ENCODE assay signal across 7 cellular contexts in the genomic region with DNA sequence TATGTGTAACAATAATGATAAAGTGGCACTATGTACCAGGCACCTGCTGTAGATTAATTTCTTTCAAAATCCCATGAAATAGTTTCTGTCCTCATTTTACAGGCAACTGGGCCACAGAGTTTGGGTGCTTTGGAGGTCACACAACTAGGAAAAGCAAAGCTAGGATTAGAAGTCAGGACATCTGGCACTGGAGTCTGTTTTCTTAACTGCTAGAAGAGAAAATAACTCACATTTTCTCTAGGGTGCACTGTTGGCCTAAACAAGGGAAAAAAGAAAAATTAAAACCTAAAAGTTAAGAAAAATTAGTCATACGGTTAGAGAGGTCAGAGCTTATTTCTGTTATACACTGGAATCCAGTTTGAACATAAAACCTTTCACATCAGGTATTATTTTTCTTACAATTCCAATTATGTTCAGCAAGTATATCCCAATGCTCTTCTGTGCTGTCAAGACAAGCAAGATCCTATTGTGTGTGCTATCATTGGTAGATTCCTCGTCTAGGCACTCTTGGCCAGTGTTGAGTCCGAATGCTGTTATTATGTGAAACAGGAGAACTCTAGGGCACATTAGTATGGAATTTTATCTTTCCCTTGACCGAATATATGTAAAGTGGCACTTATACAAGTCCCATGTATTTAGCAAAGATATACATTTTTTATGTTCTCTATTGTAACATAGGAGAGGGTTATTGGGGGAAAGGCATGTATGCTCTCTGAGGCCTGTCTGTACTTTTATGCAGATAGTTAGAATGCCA. TPM values are rescaled to one million over a fixed set of nuclear protein-coding genes. Genes with fewer than 3 reads are reported as not detected.
DNase-seq lines count a peak whose midpoint lies in the region; ATAC-seq and TF ChIP-seq lines count a peak whose summit lies in the region.

No MANE protein-coding gene starts in this region.

- H3K36me3 Mint-ChIP-seq in nephron progenitor cell (ENCODE audit: low read depth) = peaks cover 42% of the 10 kb centered on the region

- H3K9me3 Mint-ChIP-seq in nephron progenitor cell = no peaks in the 10 kb centered on the region

- peak; percentile 19 for DNase-seq in G401 (ENCODE audit: low spot score)
- peak; percentile 42 for DNase-seq in LHCN-M2 (ENCODE audit: low read depth)
- peak; percentile 20 for DNase-seq in astrocyte of the spinal cord (ENCODE audit: low read depth, low spot score)
- DNase-seq in nephron progenitor cell = no peak
- no peak for DNase-seq in Ammon's horn (ENCODE audit: low spot score)
- DNase-seq in RPMI8226 = no peak

- no peaks in the 10 kb centered on the region for H3K27me3 Mint-ChIP-seq in nephron progenitor cell (ENCODE audit: low read depth, poor library complexity)

- in situ Hi-C loops in G401 (cut with HindIII; ENCODE audit: low sequenced_read_pairs) (no loop called here), astrocyte of the spinal cord (cut with HindIII; ENCODE audit: low sequenced_read_pairs) (no loop called here)

- peaks cover 10% of the 10 kb centered on the region for H3K4me1 Mint-ChIP-seq in nephron progenitor cell

- TF ChIP-seq CTCF in astrocyte of the spinal cord (IDR thresholded peaks at IDR 0.05; ENCODE audit: low read depth, low read length) (no peak), nephron progenitor cell (IDR thresholded peaks at IDR 0.05) (no peak)

- no peak overlapping the region for H3K4me3 ChIP-seq in astrocyte of the spinal cord (ENCODE audit: low read depth, low read length)

- peak overlapping the region; percentile 18 for H3K27ac Mint-ChIP-seq in nephron progenitor cell

- ATAC-seq in HG03520 (IDR thresholded peaks at IDR 0.05; ENCODE audit: unreplicated experiment) = no peak

- peak overlapping the region; percentile 23 for H3K4me3 Mint-ChIP-seq in nephron progenitor cell

RNA-seq across cellular contexts. Expression of a gene that starts 1.5 kb away (rescaled TPM):
- 7.6 and 8.6 TPM in 2 replicates for total RNA-seq in G401 (2014; rRNA removed; shearing (Covaris generic))
- 11.4 and 13.3 TPM in 2 replicates for total RNA-seq in LHCN-M2 (2014; rRNA removed)
- 3.2 TPM for polyA plus RNA-seq in LHCN-M2 (2012)

RNA-seq across cellular contexts. Expression of a gene that starts 20.1 kb away (rescaled TPM):
- 39.1 and 63.5 TPM in 2 replicates for total RNA-seq in G401 (2014; rRNA removed; shearing (Covaris generic))
- 62.4 and 83.4 TPM in 2 replicates for total RNA-seq in LHCN-M2 (2014; rRNA removed)
- 36.8 TPM for polyA plus RNA-seq in LHCN-M2 (2012)

RNA-seq across cellular contexts. Expression of a gene that starts 20.2 kb away (rescaled TPM):
- total RNA-seq in G401 (2014; rRNA removed; shearing (Covaris generic)) = 25.2 and 28.2 TPM in 2 replicates
- total RNA-seq in LHCN-M2 (2014; rRNA removed) = 22.2 and 27.9 TPM in 2 replicates
- polyA plus RNA-seq in LHCN-M2 (2012) = 5.5 TPM

Comparison
In these comparisons a context has a peak if more than half of its experiments do, and no peak if none do; other contexts are left out.
1. DNase-seq: peak in G401 (single experiment), LHCN-M2 (single experiment) and astrocyte of the spinal cord (single experiment); none in nephron progenitor cell (single experiment), Ammon's horn (single experiment) and RPMI8226 (single experiment).